Comparison of ENCODE assay signal across 8 cellular contexts in the genomic region with DNA sequence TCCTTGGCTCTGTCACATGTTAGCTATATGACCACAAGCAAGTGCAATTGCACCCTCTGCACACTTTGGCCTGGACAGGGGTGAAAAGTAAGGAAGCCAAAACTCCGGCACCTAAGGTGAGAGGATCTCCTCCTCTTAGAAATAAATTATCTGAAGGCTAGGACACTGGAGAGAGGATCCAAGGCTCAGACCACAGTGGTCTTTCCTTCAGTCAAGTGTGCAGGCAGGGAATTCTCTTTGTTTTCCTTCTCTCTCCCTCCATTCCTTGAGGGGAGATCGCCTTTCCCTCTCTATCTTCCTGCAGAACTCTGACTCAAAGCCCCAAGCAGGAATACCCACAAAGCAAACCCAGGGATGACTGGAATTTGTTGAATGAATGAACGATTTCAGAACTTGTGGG. TPM values are rescaled to one million over a fixed set of nuclear protein-coding genes. Genes with fewer than 3 reads are reported as not detected.
"Had no signal": no experiment of that assay in that cellular context is flagged by ENCODE, and none has a peak within 500 bp of the region (broad histone marks: within the 10 kb centered on the region; RNA-seq: fewer than 3 reads in every experiment).

No MANE protein-coding gene starts in this region.

- H3K4me3 ChIP-seq: GM23248 had no signal

- H3K4me3 Mint-ChIP-seq: H9, HFFc6 had no signal

- H3K36me3 Mint-ChIP-seq: IgD-negative memory B cell had no signal

- H3K9me3 Mint-ChIP-seq: HFFc6, IgD-negative memory B cell had no signal

- H3K27ac Mint-ChIP-seq: H9, HFFc6, IgD-negative memory B cell had no signal

- H3K27ac ChIP-seq: GM23248, HL-60 had no signal

- ATAC-seq: HepG2 had no signal

- DNase-seq: GM23248, H9, HCEC 1CT, HFFc6, KBM-7 had no signal

RNA-seq across cellular contexts. Expression of gene MEGF11, which starts 3.1 kb away (rescaled TPM):
- total RNA-seq: GM23248, HepG2, HFFc6 had no signal
